In the genomic region with DNA sequence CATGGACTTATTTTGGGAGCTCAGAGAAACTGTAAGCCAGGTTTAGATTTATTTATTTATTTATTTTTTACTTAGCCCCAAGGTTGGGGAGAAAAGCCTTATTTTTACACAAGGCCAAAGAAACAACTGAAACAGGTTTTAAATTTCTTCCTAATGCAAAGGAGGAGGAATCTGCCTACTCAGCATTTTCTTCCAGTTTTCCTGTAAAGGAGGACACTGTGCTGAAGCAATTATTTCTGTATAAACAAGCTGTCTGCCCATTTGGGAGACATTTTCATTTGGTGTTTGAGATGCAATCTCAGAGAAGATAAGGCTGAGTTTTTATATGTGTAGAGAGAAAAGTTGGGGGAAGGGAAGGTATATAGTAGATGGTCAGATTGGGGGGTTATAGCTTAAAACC, we compare ENCODE assay signal across 35 cellular contexts.
"Had no signal": no experiment of that assay in that cellular context is flagged by ENCODE, and none has a peak within 500 bp of the region (broad histone marks: within the 10 kb centered on the region; RNA-seq: fewer than 3 reads in every experiment).

No MANE protein-coding gene starts in this region.

- H3K27me3 Mint-ChIP-seq: activated B cell treated with CpG ODN at 0.5 μM for 24 hours; activated CD4-positive, alpha-beta memory T cell treated with anti-CD3 and anti-CD28 coated beads for 36 hours had no signal

- DNase-seq: activated B cell treated with CpG ODN at 0.5 μM for 24 hours; activated CD4-positive, alpha-beta memory T cell treated with anti-CD3 and anti-CD28 coated beads for 36 hours; activated CD4-positive, alpha-beta T cell treated with anti-CD3 and anti-CD28 coated beads for 4 hours; activated CD4-positive, alpha-beta T cell treated with anti-CD3 and anti-CD28 coated beads, Interleukin-2, amount 50 U/mL, for 1 hour; activated CD4-positive, CD25-positive, alpha-beta regulatory T cell treated with anti-CD3 and anti-CD28 coated beads, Interleukin-2, amount 50 U/mL, for 72 hours; activated CD8-positive, alpha-beta memory T cell treated with anti-CD3 and anti-CD28 coated beads, Interleukin-2, amount 50 U/mL, for 4 hours; activated gamma-delta T cell treated with Interleukin-2 at 50 U/mL for 16 hours; activated naive CD4-positive, alpha-beta T cell treated with anti-CD3 and anti-CD28 coated beads for 36 hours; activated T-cell treated with anti-CD3 and anti-CD28 coated beads for 4 hours; activated T-cell treated with anti-CD3 and anti-CD28 coated beads, Interleukin-2, amount 50 U/mL, for 4 hours; body of pancreas; NCI-H1092 treated with DMSO at 0.1 percent for 48 hours; NCI-H146; NCI-H187; NCI-H2029 treated with DMSO at 0.1 percent for 48 hours; NCI-H2171 treated with DMSO at 0.1 percent for 48 hours; NCI-H226; NCI-H446 treated with DMSO at 0.1 percent for 48 hours; NCI-H524; NCI-H69; NK-92 treated with Interleukin-12 subunit alpha and Interleukin-12 subunit beta, amount 100 ng/mL, for 24 hours; PC-3; Peyer's patch; RPMI8226; SIG-M5; SW 1271; T-helper 1 cell; T-helper 2 cell; T-helper 9 cell had no signal

- H3K4me1 Mint-ChIP-seq: activated B cell treated with CpG ODN at 0.5 μM for 24 hours had no signal

- H3K27me3 ChIP-seq: adrenal gland, body of pancreas, breast epithelium, Peyer's patch had no signal

- H3K36me3 ChIP-seq: adrenal gland, breast epithelium, Peyer's patch had no signal

- H3K4me3 Mint-ChIP-seq: activated B cell treated with CpG ODN at 0.5 μM for 24 hours; activated CD4-positive, alpha-beta memory T cell treated with anti-CD3 and anti-CD28 coated beads for 36 hours; activated naive CD4-positive, alpha-beta T cell treated with anti-CD3 and anti-CD28 coated beads for 36 hours; activated T-cell treated with anti-CD3 and anti-CD28 coated beads, Interleukin-2, amount 50 U/mL, for 4 hours; activated T-helper 1 cell treated with anti-CD3 and anti-CD28 coated beads, Interleukin-12 subunit alpha, Interleukin-12 subunit beta, Interleukin-2, Interleukin-4 antibody, amounts not matched to agents 30 ng/mL and 10 ng/mL and 1 ng/mL, durations not matched to agents 14 hours and 24 hours and 36 hours had no signal

- H3K9me3 ChIP-seq: adrenal gland, body of pancreas, breast epithelium, Peyer's patch had no signal

- H3K27ac ChIP-seq: body of pancreas, breast epithelium, Peyer's patch, VCaP had no signal

- H3K4me3 ChIP-seq: adrenal gland, body of pancreas, breast epithelium, Peyer's patch had no signal

- H3K27ac Mint-ChIP-seq: activated B cell treated with CpG ODN at 0.5 μM for 24 hours; activated CD4-positive, alpha-beta memory T cell treated with anti-CD3 and anti-CD28 coated beads for 36 hours; activated naive CD4-positive, alpha-beta T cell treated with anti-CD3 and anti-CD28 coated beads for 36 hours; activated naive CD4-positive, alpha-beta T cell treated with anti-CD3 and anti-CD28 coated beads, Interleukin-2, amount 50 U/mL, for 72 hours; activated T-helper 1 cell treated with anti-CD3 and anti-CD28 coated beads, Interleukin-12 subunit alpha, Interleukin-12 subunit beta, Interleukin-2, Interleukin-4 antibody, amounts not matched to agents 30 ng/mL and 10 ng/mL and 1 ng/mL, durations not matched to agents 14 hours and 24 hours and 36 hours had no signal

- H3K36me3 Mint-ChIP-seq: activated CD4-positive, alpha-beta memory T cell treated with anti-CD3 and anti-CD28 coated beads for 36 hours; activated naive CD4-positive, alpha-beta T cell treated with anti-CD3 and anti-CD28 coated beads, Interleukin-2, amount 50 U/mL, for 72 hours had no signal

- H3K4me1 ChIP-seq: body of pancreas, breast epithelium, Peyer's patch had no signal

- H3K9me3 Mint-ChIP-seq: activated B cell treated with CpG ODN at 0.5 μM for 24 hours; activated CD4-positive, alpha-beta memory T cell treated with anti-CD3 and anti-CD28 coated beads for 36 hours; activated naive CD4-positive, alpha-beta T cell treated with anti-CD3 and anti-CD28 coated beads for 36 hours; activated T-helper 1 cell treated with anti-CD3 and anti-CD28 coated beads, Interleukin-12 subunit alpha, Interleukin-12 subunit beta, Interleukin-2, Interleukin-4 antibody, amounts not matched to agents 30 ng/mL and 10 ng/mL and 1 ng/mL, durations not matched to agents 14 hours and 24 hours and 36 hours had no signal

- FAIRE-seq: astrocyte had no signal

- ATAC-seq: activated naive CD4-positive, alpha-beta T cell treated with anti-CD3 and anti-CD28 coated beads, Interleukin-2, amount 50 U/mL, for 72 hours; activated T-cell treated with anti-CD3 and anti-CD28 coated beads, Interleukin-2, amount 50 U/mL, for 4 hours; body of pancreas; PC-3 had no signal
